In the genomic region with DNA sequence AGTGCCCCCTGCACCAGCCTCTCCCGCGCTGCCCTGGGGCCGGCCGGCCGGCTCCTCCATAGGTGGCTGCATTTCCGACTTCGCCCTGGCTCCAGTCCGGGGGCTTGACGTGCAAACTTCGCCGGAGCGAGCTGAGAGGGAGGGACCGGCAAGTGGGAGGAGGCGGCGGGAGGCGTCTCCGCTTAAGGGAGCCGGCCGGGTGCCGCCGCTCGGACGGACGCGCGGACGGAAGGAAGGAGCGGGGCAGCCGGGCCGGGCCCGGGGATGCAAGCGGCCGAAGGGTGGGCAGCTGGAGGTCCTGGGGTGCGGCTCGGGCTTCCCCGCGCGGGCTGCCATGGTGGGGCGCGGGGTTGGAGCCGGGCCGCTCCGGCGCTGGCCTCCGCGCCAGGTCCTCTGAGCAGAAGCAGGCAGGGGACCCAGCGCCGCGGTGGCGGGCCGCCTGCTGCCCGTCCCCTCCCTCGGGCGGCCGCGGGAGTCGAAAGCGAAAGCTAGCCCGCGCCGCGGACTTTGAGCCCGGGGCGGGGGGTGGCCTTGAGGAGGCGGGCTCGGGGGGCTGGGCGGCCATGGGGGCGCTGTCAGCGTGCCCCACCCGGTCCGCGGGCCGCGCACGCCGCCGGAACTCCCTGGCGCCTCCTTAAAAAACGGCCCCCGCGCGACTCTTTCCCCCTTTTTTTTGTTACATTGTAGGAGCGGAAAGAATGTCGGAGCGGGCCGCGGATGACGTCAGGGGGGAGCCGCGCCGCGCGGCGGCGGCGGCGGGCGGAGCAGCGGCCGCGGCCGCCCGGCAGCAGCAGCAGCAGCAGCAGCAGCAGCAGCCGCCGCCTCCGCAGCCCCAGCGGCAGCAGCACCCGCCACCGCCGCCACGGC, we compare ENCODE assay signal across 1 cellular context.
TF ChIP-seq lines count a peak whose summit lies in the region.

A gene (minus strand): TSS at position 483 of the 867 bp plus-strand sequence.

TF ChIP-seq in HepG2, 621 proteins besides CTCF, POLR2A, EP300 and RAD21 (continued from another document and continues in another):
- TF ChIP-seq, protein P1, sequence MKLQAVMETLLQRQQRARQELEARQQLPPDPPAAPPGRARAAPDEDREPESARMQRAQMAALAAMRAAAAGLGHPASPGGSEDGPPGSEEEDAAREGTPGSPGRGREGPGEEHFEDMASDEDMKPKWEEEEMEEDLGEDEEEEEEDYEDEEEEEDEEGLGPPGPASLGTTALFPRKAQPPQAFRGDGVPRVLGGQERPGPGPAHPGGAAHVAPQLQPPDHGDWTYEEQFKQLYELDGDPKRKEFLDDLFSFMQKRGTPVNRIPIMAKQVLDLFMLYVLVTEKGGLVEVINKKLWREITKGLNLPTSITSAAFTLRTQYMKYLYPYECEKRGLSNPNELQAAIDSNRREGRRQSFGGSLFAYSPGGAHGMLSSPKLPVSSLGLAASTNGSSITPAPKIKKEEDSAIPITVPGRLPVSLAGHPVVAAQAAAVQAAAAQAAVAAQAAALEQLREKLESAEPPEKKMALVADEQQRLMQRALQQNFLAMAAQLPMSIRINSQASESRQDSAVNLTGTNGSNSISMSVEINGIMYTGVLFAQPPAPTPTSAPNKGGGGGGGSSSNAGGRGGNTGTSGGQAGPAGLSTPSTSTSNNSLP (IDR thresholded peaks at IDR 0.05; ENCODE audit: low read depth, low read length) = no peak
- TF ChIP-seq, protein P2, sequence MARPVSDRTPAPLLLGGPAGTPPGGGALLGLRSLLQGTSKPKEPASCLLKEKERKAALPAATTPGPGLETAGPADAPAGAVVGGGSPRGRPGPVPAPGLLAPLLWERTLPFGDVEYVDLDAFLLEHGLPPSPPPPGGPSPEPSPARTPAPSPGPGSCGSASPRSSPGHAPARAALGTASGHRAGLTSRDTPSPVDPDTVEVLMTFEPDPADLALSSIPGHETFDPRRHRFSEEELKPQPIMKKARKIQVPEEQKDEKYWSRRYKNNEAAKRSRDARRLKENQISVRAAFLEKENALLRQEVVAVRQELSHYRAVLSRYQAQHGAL (CRISPR knock-in tag; IDR thresholded peaks at IDR 0.05; ENCODE audit: not compliant biosample characterization) = no peak
- TF ChIP-seq FOSL1 (CRISPR knock-in tag; IDR thresholded peaks at IDR 0.05; ENCODE audit: borderline replicate concordance) (no peak), MBNL3 (CRISPR knock-in tag; conservative IDR thresholded peaks at IDR 0.05) (no peak), NR2F1 (CRISPR knock-in tag; IDR thresholded peaks at IDR 0.05) (no peak), ESRRA (CRISPR knock-in tag; IDR thresholded peaks at IDR 0.05; ENCODE audit: low read depth) (no peak), PITX1 (CRISPR knock-in tag; IDR thresholded peaks at IDR 0.05) (no peak), ZSCAN30 (CRISPR knock-in tag; IDR thresholded peaks at IDR 0.05) (no peak), ZSCAN29 (CRISPR knock-in tag; conservative IDR thresholded peaks at IDR 0.05) (peak; percentile 71; the same call in 1 of the 2 replicates), HNF4G (IDR thresholded peaks at IDR 0.05; ENCODE audit: borderline replicate concordance, low read depth, low read length) (peak; percentile 81), HNF4G (CRISPR knock-in tag; IDR thresholded peaks at IDR 0.05; ENCODE audit: borderline replicate concordance, low read depth) (peak; percentile 82; the same call in 1 of the 2 replicates), PHF8 (CRISPR knock-in tag; IDR thresholded peaks at IDR 0.05) (peak; percentile 75), FOXK2 (IDR thresholded peaks at IDR 0.05) (no peak), ZEB1 (IDR thresholded peaks at IDR 0.05; ENCODE audit: insufficient replicate concordance, low read depth) (peak; percentile 58), ZNF468 (CRISPR knock-in tag; IDR thresholded peaks at IDR 0.05) (no peak), CBX2 (IDR thresholded peaks at IDR 0.05; ENCODE audit: low read depth, low read length) (no peak), CBX2 (CRISPR knock-in tag; IDR thresholded peaks at IDR 0.05; ENCODE audit: low read depth) (0 out of 2 replicates have a peak, but pooled peaks have one; percentile 87), ZFP62 (CRISPR knock-in tag; IDR thresholded peaks at IDR 0.05) (no peak), ZNF232 (CRISPR knock-in tag; IDR thresholded peaks at IDR 0.05; ENCODE audit: borderline replicate concordance) (no peak), CBX1 (IDR thresholded peaks at IDR 0.05; ENCODE audit: low read depth) (no peak), FOXJ3 (CRISPR knock-in tag; IDR thresholded peaks at IDR 0.05; ENCODE audit: borderline replicate concordance) (no peak), ZNF678 (CRISPR knock-in tag; IDR thresholded peaks at IDR 0.05) (0 out of 2 replicates have a peak, but pooled peaks have one; percentile 48), ZBTB3 (CRISPR knock-in tag; IDR thresholded peaks at IDR 0.05; ENCODE audit: borderline replicate concordance, low read depth) (no peak), ZNF317 (CRISPR knock-in tag; IDR thresholded peaks at IDR 0.05) (peak; percentile 43; the same call in 1 of the 2 replicates), AGO1 (IDR thresholded peaks at IDR 0.05; ENCODE audit: low read depth, low read length, poor library complexity, severe bottlenecking) (no peak), ZNF841 (CRISPR knock-in tag; IDR thresholded peaks at IDR 0.05; ENCODE audit: borderline replicate concordance) (0 out of 2 replicates have a peak, but pooled peaks have one; percentile 56), ZMAT3 (CRISPR knock-in tag; conservative IDR thresholded peaks at IDR 0.05) (no peak; the same call in 1 of the 2 replicates), ZNF768 (CRISPR knock-in tag; IDR thresholded peaks at IDR 0.05) (0 out of 2 replicates have a peak, but pooled peaks have one; percentile 35), FOXO1 (CRISPR knock-in tag; IDR thresholded peaks at IDR 0.05) (no peak; the same call in 1 of the 2 replicates), DMAP1 (CRISPR knock-in tag; IDR thresholded peaks at IDR 0.05) (peak; percentile 45; the same call in 1 of the 2 replicates), IRX3 (CRISPR knock-in tag; IDR thresholded peaks at IDR 0.05; ENCODE audit: borderline replicate concordance, low read depth) (no peak), CENPX (CRISPR knock-in tag; IDR thresholded peaks at IDR 0.05) (no peak), EHMT2 (IDR thresholded peaks at IDR 0.05; ENCODE audit: borderline replicate concordance, low read depth, low read length) (no peak), PAX8 (CRISPR knock-in tag; IDR thresholded peaks at IDR 0.05; ENCODE audit: borderline replicate concordance) (no peak), ZNF891 (CRISPR knock-in tag; IDR thresholded peaks at IDR 0.05) (peak; percentile 47; the same call in 1 of the 2 replicates), SIX4 (CRISPR knock-in tag; IDR thresholded peaks at IDR 0.05) (no peak), SMARCE1 (IDR thresholded peaks at IDR 0.05; ENCODE audit: borderline replicate concordance) (no peak), IRF2 (CRISPR knock-in tag; IDR thresholded peaks at IDR 0.05) (peak; percentile 97), XBP1 (CRISPR knock-in tag; IDR thresholded peaks at IDR 0.05) (no peak), CBX5 (CRISPR knock-in tag; IDR thresholded peaks at IDR 0.05; ENCODE audit: borderline replicate concordance) (no peak)
- TF ChIP-seq, protein P3, sequence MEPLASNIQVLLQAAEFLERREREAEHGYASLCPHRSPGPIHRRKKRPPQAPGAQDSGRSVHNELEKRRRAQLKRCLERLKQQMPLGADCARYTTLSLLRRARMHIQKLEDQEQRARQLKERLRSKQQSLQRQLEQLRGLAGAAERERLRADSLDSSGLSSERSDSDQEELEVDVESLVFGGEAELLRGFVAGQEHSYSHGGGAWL (CRISPR knock-in tag; IDR thresholded peaks at IDR 0.05) = no peak; the same call in 1 of the 2 replicates
- TF ChIP-seq, protein P4, sequence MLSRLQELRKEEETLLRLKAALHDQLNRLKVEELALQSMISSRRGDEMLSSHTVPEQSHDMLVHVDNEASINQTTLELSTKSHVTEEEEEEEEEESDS (CRISPR knock-in tag; IDR thresholded peaks at IDR 0.05; ENCODE audit: borderline replicate concordance) = no peak
- TF ChIP-seq, protein P5, sequence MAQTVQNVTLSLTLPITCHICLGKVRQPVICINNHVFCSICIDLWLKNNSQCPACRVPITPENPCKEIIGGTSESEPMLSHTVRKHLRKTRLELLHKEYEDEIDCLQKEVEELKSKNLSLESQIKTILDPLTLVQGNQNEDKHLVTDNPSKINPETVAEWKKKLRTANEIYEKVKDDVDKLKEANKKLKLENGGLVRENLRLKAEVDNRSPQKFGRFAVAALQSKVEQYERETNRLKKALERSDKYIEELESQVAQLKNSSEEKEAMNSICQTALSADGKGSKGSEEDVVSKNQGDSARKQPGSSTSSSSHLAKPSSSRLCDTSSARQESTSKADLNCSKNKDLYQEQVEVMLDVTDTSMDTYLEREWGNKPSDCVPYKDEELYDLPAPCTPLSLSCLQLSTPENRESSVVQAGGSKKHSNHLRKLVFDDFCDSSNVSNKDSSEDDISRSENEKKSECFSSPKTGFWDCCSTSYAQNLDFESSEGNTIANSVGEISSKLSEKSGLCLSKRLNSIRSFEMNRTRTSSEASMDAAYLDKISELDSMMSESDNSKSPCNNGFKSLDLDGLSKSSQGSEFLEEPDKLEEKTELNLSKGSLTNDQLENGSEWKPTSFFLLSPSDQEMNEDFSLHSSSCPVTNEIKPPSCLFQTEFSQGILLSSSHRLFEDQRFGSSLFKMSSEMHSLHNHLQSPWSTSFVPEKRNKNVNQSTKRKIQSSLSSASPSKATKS (CRISPR knock-in tag; IDR thresholded peaks at IDR 0.05) = no peak
- TF ChIP-seq, protein P6, sequence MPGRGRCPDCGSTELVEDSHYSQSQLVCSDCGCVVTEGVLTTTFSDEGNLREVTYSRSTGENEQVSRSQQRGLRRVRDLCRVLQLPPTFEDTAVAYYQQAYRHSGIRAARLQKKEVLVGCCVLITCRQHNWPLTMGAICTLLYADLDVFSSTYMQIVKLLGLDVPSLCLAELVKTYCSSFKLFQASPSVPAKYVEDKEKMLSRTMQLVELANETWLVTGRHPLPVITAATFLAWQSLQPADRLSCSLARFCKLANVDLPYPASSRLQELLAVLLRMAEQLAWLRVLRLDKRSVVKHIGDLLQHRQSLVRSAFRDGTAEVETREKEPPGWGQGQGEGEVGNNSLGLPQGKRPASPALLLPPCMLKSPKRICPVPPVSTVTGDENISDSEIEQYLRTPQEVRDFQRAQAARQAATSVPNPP (CRISPR knock-in tag; IDR thresholded peaks at IDR 0.05) = no peak
- TF ChIP-seq, protein P7, sequence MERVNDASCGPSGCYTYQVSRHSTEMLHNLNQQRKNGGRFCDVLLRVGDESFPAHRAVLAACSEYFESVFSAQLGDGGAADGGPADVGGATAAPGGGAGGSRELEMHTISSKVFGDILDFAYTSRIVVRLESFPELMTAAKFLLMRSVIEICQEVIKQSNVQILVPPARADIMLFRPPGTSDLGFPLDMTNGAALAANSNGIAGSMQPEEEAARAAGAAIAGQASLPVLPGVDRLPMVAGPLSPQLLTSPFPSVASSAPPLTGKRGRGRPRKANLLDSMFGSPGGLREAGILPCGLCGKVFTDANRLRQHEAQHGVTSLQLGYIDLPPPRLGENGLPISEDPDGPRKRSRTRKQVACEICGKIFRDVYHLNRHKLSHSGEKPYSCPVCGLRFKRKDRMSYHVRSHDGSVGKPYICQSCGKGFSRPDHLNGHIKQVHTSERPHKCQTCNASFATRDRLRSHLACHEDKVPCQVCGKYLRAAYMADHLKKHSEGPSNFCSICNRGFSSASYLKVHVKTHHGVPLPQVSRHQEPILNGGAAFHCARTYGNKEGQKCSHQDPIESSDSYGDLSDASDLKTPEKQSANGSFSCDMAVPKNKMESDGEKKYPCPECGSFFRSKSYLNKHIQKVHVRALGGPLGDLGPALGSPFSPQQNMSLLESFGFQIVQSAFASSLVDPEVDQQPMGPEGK (CRISPR knock-in tag; IDR thresholded peaks at IDR 0.05) = peak; percentile 96
- TF ChIP-seq, protein P8, sequence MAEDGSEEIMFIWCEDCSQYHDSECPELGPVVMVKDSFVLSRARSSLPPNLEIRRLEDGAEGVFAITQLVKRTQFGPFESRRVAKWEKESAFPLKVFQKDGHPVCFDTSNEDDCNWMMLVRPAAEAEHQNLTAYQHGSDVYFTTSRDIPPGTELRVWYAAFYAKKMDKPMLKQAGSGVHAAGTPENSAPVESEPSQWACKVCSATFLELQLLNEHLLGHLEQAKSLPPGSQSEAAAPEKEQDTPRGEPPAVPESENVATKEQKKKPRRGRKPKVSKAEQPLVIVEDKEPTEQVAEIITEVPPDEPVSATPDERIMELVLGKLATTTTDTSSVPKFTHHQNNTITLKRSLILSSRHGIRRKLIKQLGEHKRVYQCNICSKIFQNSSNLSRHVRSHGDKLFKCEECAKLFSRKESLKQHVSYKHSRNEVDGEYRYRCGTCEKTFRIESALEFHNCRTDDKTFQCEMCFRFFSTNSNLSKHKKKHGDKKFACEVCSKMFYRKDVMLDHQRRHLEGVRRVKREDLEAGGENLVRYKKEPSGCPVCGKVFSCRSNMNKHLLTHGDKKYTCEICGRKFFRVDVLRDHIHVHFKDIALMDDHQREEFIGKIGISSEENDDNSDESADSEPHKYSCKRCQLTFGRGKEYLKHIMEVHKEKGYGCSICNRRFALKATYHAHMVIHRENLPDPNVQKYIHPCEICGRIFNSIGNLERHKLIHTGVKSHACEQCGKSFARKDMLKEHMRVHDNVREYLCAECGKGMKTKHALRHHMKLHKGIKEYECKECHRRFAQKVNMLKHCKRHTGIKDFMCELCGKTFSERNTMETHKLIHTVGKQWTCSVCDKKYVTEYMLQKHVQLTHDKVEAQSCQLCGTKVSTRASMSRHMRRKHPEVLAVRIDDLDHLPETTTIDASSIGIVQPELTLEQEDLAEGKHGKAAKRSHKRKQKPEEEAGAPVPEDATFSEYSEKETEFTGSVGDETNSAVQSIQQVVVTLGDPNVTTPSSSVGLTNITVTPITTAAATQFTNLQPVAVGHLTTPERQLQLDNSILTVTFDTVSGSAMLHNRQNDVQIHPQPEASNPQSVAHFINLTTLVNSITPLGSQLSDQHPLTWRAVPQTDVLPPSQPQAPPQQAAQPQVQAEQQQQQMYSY (CRISPR knock-in tag; IDR thresholded peaks at IDR 0.05) = no peak
- TF ChIP-seq, protein P9, sequence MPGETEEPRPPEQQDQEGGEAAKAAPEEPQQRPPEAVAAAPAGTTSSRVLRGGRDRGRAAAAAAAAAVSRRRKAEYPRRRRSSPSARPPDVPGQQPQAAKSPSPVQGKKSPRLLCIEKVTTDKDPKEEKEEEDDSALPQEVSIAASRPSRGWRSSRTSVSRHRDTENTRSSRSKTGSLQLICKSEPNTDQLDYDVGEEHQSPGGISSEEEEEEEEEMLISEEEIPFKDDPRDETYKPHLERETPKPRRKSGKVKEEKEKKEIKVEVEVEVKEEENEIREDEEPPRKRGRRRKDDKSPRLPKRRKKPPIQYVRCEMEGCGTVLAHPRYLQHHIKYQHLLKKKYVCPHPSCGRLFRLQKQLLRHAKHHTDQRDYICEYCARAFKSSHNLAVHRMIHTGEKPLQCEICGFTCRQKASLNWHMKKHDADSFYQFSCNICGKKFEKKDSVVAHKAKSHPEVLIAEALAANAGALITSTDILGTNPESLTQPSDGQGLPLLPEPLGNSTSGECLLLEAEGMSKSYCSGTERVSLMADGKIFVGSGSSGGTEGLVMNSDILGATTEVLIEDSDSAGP (CRISPR knock-in tag; IDR thresholded peaks at IDR 0.05; ENCODE audit: borderline replicate concordance) = peak; percentile 92
- TF ChIP-seq, protein P10, sequence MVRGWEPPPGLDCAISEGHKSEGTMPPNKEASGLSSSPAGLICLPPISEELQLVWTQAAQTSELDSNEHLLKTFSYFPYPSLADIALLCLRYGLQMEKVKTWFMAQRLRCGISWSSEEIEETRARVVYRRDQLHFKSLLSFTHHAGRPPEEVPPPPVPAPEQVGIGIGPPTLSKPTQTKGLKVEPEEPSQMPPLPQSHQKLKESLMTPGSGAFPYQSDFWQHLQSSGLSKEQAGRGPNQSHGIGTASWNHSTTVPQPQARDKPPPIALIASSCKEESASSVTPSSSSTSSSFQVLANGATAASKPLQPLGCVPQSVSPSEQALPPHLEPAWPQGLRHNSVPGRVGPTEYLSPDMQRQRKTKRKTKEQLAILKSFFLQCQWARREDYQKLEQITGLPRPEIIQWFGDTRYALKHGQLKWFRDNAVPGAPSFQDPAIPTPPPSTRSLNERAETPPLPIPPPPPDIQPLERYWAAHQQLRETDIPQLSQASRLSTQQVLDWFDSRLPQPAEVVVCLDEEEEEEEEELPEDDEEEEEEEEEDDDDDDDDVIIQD (CRISPR knock-in tag; IDR thresholded peaks at IDR 0.05; ENCODE audit: low read depth) = no peak
